2 cellular contexts compared by ENCODE assay signal in genomic region chr10:43339136-43339535, GRCh38.
TF ChIP-seq lines count a peak whose summit lies in the region.

No MANE protein-coding gene starts in this region.

TF ChIP-seq in HepG2, 621 proteins besides CTCF, POLR2A, EP300 and RAD21:
- no peak for TF ChIP-seq HMGXB3 (CRISPR knock-in tag; IDR thresholded peaks at IDR 0.05; ENCODE audit: borderline replicate concordance)
- TF ChIP-seq ZNF687 (CRISPR knock-in tag; IDR thresholded peaks at IDR 0.05), result peak; percentile 13; the same call in 1 of the 2 replicates
- 0 out of 2 replicates have a peak, but pooled peaks have one; percentile 27 for TF ChIP-seq ZNF263 (CRISPR knock-in tag; IDR thresholded peaks at IDR 0.05)
TF ChIP-seq in HepG2: peak in this region for 2.

TF ChIP-seq in H1, 55 proteins besides CTCF, POLR2A, EP300 and RAD21:
- TF ChIP-seq SP1 (IDR thresholded peaks at IDR 0.05; ENCODE audit: low read depth, low read length) (no peak), CEBPB (IDR thresholded peaks at IDR 0.05; ENCODE audit: low read depth, low read length) (no peak), CBX5 (IDR thresholded peaks at IDR 0.05; ENCODE audit: low read depth, low read length) (no peak), POU5F1 (IDR thresholded peaks at IDR 0.05; ENCODE audit: low read depth, low read length) (no peak), KDM4A (IDR thresholded peaks at IDR 0.05; ENCODE audit: low read depth, low read length, severe bottlenecking) (no peak), TEAD4 (IDR thresholded peaks at IDR 0.05; ENCODE audit: low read depth, low read length) (no peak), KDM5A (IDR thresholded peaks at IDR 0.05; ENCODE audit: low read length) (no peak), ATF2 (IDR thresholded peaks at IDR 0.05; ENCODE audit: low read length) (no peak), SUZ12 (IDR thresholded peaks at IDR 0.05; ENCODE audit: low read length) (no peak), JUN (IDR thresholded peaks at IDR 0.05; ENCODE audit: low read depth, low read length) (no peak), RBBP5 (IDR thresholded peaks at IDR 0.05; ENCODE audit: borderline replicate concordance, low read depth, low read length) (no peak), SAP30 (IDR thresholded peaks at IDR 0.05; ENCODE audit: insufficient read depth, insufficient replicate concordance, low read length) (no peak), SP4 (IDR thresholded peaks at IDR 0.05; ENCODE audit: low read length) (no peak), RNF2 (IDR thresholded peaks at IDR 0.05; ENCODE audit: borderline replicate concordance, low read depth, low read length, missing control alignments, poor library complexity, severe bottlenecking) (no peak), CBX8 (IDR thresholded peaks at IDR 0.05; ENCODE audit: borderline replicate concordance, low read depth, low read length) (no peak)
- TF ChIP-seq, protein P1, sequence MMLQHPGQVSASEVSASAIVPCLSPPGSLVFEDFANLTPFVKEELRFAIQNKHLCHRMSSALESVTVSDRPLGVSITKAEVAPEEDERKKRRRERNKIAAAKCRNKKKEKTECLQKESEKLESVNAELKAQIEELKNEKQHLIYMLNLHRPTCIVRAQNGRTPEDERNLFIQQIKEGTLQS (IDR thresholded peaks at IDR 0.05; ENCODE audit: insufficient read depth, low read depth, low read length), result no peak
